1 cellular context compared by ENCODE assay signal in the genomic region with DNA sequence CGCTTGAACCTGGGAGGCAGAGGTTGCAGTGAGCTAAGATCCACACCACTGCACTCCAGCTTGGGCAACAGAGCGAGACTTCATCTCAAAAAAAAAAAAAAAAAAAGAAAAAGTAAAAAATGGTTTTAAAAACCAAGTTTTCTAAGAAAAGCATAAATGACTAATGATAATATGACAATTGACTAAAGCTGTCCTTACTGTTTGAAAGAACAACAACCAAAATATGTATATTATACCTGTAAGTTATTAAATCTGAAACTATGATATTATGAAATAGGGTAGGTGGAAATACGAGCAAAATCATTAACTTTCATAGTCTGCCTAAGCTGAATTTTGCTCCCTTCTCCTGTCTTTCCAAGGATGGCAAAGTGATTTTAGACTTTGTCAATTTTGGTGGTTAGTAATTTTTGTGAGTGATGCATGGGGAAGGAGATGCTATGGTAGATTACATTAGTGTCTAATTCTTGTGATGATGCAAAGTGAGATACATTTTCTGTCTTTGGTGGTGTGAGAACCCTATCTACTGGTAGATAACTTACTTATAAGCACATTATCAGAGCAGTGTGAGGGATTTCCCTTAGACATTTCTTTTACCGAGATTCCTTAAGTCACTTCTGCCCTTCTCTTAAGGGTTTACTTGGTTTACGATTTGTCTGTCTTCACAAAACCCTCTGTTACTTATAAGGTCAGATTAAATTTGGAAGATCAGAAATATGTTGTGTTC.
TF ChIP-seq lines count a peak whose summit lies in the region.

No MANE protein-coding gene starts in this region.

TF ChIP-seq in HepG2, 621 proteins besides CTCF, POLR2A, EP300 and RAD21:
- TF ChIP-seq CENPT (CRISPR knock-in tag; IDR thresholded peaks at IDR 0.05; ENCODE audit: low read depth) (no peak), CCAR2 (optimal IDR thresholded peaks at IDR 0.05; ENCODE audit: low read depth, low read length) (no peak), ZNF720 (CRISPR knock-in tag; IDR thresholded peaks at IDR 0.05) (no peak), AGO2 (optimal IDR thresholded peaks at IDR 0.05; ENCODE audit: low read depth, low read length) (peak; percentile 26), FOXP1 (IDR thresholded peaks at IDR 0.05) (no peak), FOXP1 (CRISPR knock-in tag; IDR thresholded peaks at IDR 0.05) (no peak), TCF7L2 (IDR thresholded peaks at IDR 0.05; ENCODE audit: low read depth, low read length) (no peak), RBFOX2 (IDR thresholded peaks at IDR 0.05; ENCODE audit: low read depth, low read length) (peak; percentile 72), MTF1 (CRISPR knock-in tag; IDR thresholded peaks at IDR 0.05) (no peak), RNF2 (conservative IDR thresholded peaks at IDR 0.05; ENCODE audit: low read depth) (no peak), POLR2AphosphoS5 (IDR thresholded peaks at IDR 0.05; ENCODE audit: low read depth, low read length) (0 out of 2 replicates have a peak, but pooled peaks have one; percentile 27), HNRNPLL (IDR thresholded peaks at IDR 0.05; ENCODE audit: low read depth, low read length, poor library complexity, severe bottlenecking) (no peak), ZNF761 (CRISPR knock-in tag; conservative IDR thresholded peaks at IDR 0.05) (no peak), GABPA (IDR thresholded peaks at IDR 0.05; ENCODE audit: low read depth, low read length) (no peak), GABPA (CRISPR knock-in tag; IDR thresholded peaks at IDR 0.05; ENCODE audit: low read depth) (no peak)
- TF ChIP-seq, protein P1, sequence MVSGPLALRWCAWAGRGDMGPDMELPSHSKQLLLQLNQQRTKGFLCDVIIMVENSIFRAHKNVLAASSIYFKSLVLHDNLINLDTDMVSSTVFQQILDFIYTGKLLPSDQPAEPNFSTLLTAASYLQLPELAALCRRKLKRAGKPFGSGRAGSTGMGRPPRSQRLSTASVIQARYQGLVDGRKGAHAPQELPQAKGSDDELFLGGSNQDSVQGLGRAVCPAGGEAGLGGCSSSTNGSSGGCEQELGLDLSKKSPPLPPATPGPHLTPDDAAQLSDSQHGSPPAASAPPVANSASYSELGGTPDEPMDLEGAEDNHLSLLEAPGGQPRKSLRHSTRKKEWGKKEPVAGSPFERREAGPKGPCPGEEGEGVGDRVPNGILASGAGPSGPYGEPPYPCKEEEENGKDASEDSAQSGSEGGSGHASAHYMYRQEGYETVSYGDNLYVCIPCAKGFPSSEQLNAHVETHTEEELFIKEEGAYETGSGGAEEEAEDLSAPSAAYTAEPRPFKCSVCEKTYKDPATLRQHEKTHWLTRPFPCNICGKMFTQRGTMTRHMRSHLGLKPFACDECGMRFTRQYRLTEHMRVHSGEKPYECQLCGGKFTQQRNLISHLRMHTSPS (CRISPR knock-in tag; IDR thresholded peaks at IDR 0.05; ENCODE audit: low read depth), result no peak
TF ChIP-seq in HepG2: peak in this region for 3.
